ENCODE assay signal across 5 cellular contexts in the genomic region with DNA sequence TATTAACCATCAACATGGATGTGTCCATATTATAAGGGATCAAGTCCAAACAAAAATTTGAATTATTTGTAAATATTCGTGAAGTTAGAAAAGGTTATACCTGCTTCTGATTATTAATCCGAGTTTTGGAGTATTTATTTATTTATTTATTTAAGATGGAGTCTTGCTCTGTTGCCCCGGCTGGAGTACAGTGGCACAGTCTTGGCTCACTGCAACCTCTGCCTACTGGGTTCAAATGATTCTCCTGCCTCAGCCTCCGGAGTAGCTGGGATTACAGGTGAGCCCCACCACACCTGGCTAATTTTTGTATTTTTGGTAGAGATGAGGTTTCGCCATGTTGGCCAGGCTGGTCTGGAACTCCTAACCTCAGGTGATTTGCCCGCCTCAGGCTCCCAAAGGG. TPM values are rescaled to one million over a fixed set of nuclear protein-coding genes. Genes with fewer than 3 reads are reported as not detected.
"Had no signal": no experiment of that assay in that cellular context is flagged by ENCODE, and none has a peak within 500 bp of the region (broad histone marks: within the 10 kb centered on the region; RNA-seq: fewer than 3 reads in every experiment).

No MANE protein-coding gene starts in this region.

RNA-seq across cellular contexts. Expression of gene CA14, which starts 41.7 kb away (rescaled TPM):
- total RNA-seq: OCI-LY7, PC-3, Peyer's patch, RPMI7951, SJSA1 had no signal
